In genomic region chr1:187631984-187632383, GRCh38 we compare ENCODE assay signal across 14 cellular contexts.
A peak's percentile ranks its signal among the peaks of the same experiment; 100 is the strongest.
DNase-seq lines count a peak whose midpoint lies in the region; TF ChIP-seq lines count a peak whose summit lies in the region.
"Had no signal": no experiment of that assay in that cellular context is flagged by ENCODE, and none has a peak within 500 bp of the region (broad histone marks: within the 10 kb centered on the region; RNA-seq: fewer than 3 reads in every experiment).

No MANE protein-coding gene starts in this region.

- DNase-seq in UCSD-AML1 (lab: John Stamatoyannopoulos, UW; ENCODE audit: unreplicated experiment) (peak; percentile 0), endodermal cell (peak; percentile 80), neural progenitor cell (ENCODE audit: low spot score) (peak; percentile 21), NCI-H345 treated with DMSO at 0.1 percent for 48 hours (lab: John Stamatoyannopoulos, UW; ENCODE audit: unreplicated experiment) (no peak), HPDE6-E6E7 (ENCODE audit: extremely low spot score) (no peak), Caco-2 (no peak)
- no peak for DNase-seq in stimulated activated CD4-positive, alpha-beta T cell treated with anti-CD3 and anti-CD28 coated beads, Interleukin-4, amount 100 ng/mL, for 1 hour
- DNase-seq: C1 segment of cervical spinal cord; CD4-positive, alpha-beta memory T cell; COR-L47; DMS153; DND-41; HFFc6 had no signal

- H3K9me3 ChIP-seq in endodermal cell (ENCODE audit: control insufficient read depth, low read length) = peaks cover 36% of the 10 kb centered on the region
- no peaks in the 10 kb centered on the region for H3K9me3 ChIP-seq in neural progenitor cell (ENCODE audit: low read depth)
- H3K9me3 ChIP-seq in Caco-2 = no peaks in the 10 kb centered on the region
- H3K9me3 ChIP-seq: HAP-1 had no signal

- peaks cover 23% of the 10 kb centered on the region for H3F3A ChIP-seq in neural progenitor cell (ENCODE audit: low read depth)

- H3K4me1 Mint-ChIP-seq in endodermal cell (peaks cover 3% of the 10 kb centered on the region), neural progenitor cell (peaks cover 2% of the 10 kb centered on the region), Caco-2 (ENCODE audit: low read depth, unreplicated experiment) (no peaks in the 10 kb centered on the region)
- H3K4me1 Mint-ChIP-seq: CD4-positive, alpha-beta memory T cell had no signal

- H2AFZ ChIP-seq in neural progenitor cell (replicated peaks) = peak overlapping the region; percentile 47

- intact Hi-C loops in Caco-2 (cut with micrococcal nuclease; ENCODE audit: unreplicated experiment) = no loop called here

- CTCF ChIA-PET in Caco-2 (lab: Charles Lee) = no interaction called here

- no peak overlapping the region for H3K4me3 Mint-ChIP-seq in endodermal cell
- no peak overlapping the region for H3K4me3 Mint-ChIP-seq in neural progenitor cell
- H3K4me3 Mint-ChIP-seq in Caco-2 (ENCODE audit: unreplicated experiment) = no peak overlapping the region
- H3K4me3 Mint-ChIP-seq: CD4-positive, alpha-beta memory T cell; HFFc6 had no signal

- POLR2A ChIA-PET in Caco-2 (lab: Charles Lee) = no interaction called here

- no TSS peak for BruUV-seq in Caco-2 (replicated peaks; lab: Mats Ljungman, UMichigan)

- no peak for TF ChIP-seq CTCF in endodermal cell (conservative IDR thresholded peaks at IDR 0.05)
- TF ChIP-seq CTCF in neural progenitor cell (IDR thresholded peaks at IDR 0.05) = no peak
- TF ChIP-seq CTCF in Caco-2 (IDR thresholded peaks at IDR 0.05; ENCODE audit: insufficient read depth in 1 of 2, low read depth in 1 of 2, low read length in 1 of 2, severe bottlenecking in 1 of 2, unreplicated experiment in 1 of 2) = no peak

- no peaks in the 10 kb centered on the region for H3K27me3 Mint-ChIP-seq in endodermal cell (ENCODE audit: insufficient read depth)
- no peaks in the 10 kb centered on the region for H3K27me3 Mint-ChIP-seq in neural progenitor cell (ENCODE audit: insufficient read depth, low read depth)
- no peaks in the 10 kb centered on the region for H3K27me3 Mint-ChIP-seq in Caco-2 (ENCODE audit: insufficient read depth, unreplicated experiment)
- H3K27me3 Mint-ChIP-seq: CD4-positive, alpha-beta memory T cell had no signal

- no peaks in the 10 kb centered on the region for H3K4me1 ChIP-seq in endodermal cell (ENCODE audit: control insufficient read depth, insufficient read depth, low read length)
- peaks cover 44% of the 10 kb centered on the region for H3K4me1 ChIP-seq in neural progenitor cell
- no peaks in the 10 kb centered on the region for H3K4me1 ChIP-seq in Caco-2
- H3K4me1 ChIP-seq: HAP-1 had no signal

- 95 to 97% methylated on average over 4 to 5 of the region's 5 CpGs for WGBS in endodermal cell (ENCODE audit: insufficient coverage in 1 of 2, insufficient read length in 1 of 2), 2 experiments

- H4K20me1 ChIP-seq in neural progenitor cell (ENCODE audit: low read depth) = no peaks in the 10 kb centered on the region

- peaks cover 3% of the 10 kb centered on the region for H3K36me3 ChIP-seq in endodermal cell (ENCODE audit: control insufficient read depth, insufficient read depth, low read length)
- H3K36me3 ChIP-seq in neural progenitor cell = no peaks in the 10 kb centered on the region
- H3K36me3 ChIP-seq in Caco-2 (ENCODE audit: control insufficient read depth, insufficient read depth, low read length) = no peaks in the 10 kb centered on the region
- H3K36me3 ChIP-seq: HAP-1 had no signal

- no peaks in the 10 kb centered on the region for H3K79me2 ChIP-seq in neural progenitor cell (ENCODE audit: low read depth)

- H3K27ac ChIP-seq in endodermal cell (ENCODE audit: low read depth, low read length) = no peak overlapping the region
- H3K27ac ChIP-seq in neural progenitor cell = no peak overlapping the region

- no peak overlapping the region for H3K27ac Mint-ChIP-seq in endodermal cell
- H3K27ac Mint-ChIP-seq in neural progenitor cell = no peak overlapping the region
- no peak overlapping the region for H3K27ac Mint-ChIP-seq in Caco-2 (ENCODE audit: unreplicated experiment)
- H3K27ac Mint-ChIP-seq: CD4-positive, alpha-beta memory T cell; HFFc6 had no signal

- H3K4me3 ChIP-seq in endodermal cell (ENCODE audit: low read length) (no peak overlapping the region), neural progenitor cell (no peak overlapping the region), Caco-2 (ENCODE audit: low read depth, low read length) (no peak overlapping the region)
- H3K4me3 ChIP-seq: HAP-1 had no signal

- H3K9me3 Mint-ChIP-seq in endodermal cell = peaks cover 27% of the 10 kb centered on the region
- peaks cover 6% of the 10 kb centered on the region for H3K9me3 Mint-ChIP-seq in neural progenitor cell
- H3K9me3 Mint-ChIP-seq in Caco-2 (ENCODE audit: unreplicated experiment) = peaks cover 38% of the 10 kb centered on the region

- H3K36me3 Mint-ChIP-seq in endodermal cell (ENCODE audit: low read depth) (peaks cover 2% of the 10 kb centered on the region), neural progenitor cell (peaks cover 3% of the 10 kb centered on the region), Caco-2 (ENCODE audit: insufficient read depth, unreplicated experiment) (no peaks in the 10 kb centered on the region)

- H3K27me3 ChIP-seq in endodermal cell (ENCODE audit: control insufficient read depth, insufficient read depth, low read length, poor library complexity, severe bottlenecking) (no peaks in the 10 kb centered on the region), neural progenitor cell (no peaks in the 10 kb centered on the region), Caco-2 (replicated peaks; ENCODE audit: control insufficient read depth, insufficient read depth, low read length) (no peaks in the 10 kb centered on the region)

- H3K9ac ChIP-seq in endodermal cell (ENCODE audit: extremely low read depth, low read length, poor library complexity, severe bottlenecking) (no peak overlapping the region), neural progenitor cell (no peak overlapping the region)

- H3K4me2 ChIP-seq in neural progenitor cell = peak overlapping the region; percentile 40

Comparison
In these comparisons a context has a peak if more than half of its experiments do, and no peak if none do; other contexts are left out.
1. DNase-seq: peak in UCSD-AML1 (single experiment), endodermal cell (single experiment) and neural progenitor cell (single experiment); none in NCI-H345 treated with DMSO at 0.1 percent for 48 hours (single experiment), stimulated activated CD4-positive, alpha-beta T cell treated with anti-CD3 and anti-CD28 coated beads, Interleukin-4, amount 100 ng/mL, for 1 hour (single experiment), HPDE6-E6E7 (single experiment) and Caco-2 (0 of 2).